In the genomic region with DNA sequence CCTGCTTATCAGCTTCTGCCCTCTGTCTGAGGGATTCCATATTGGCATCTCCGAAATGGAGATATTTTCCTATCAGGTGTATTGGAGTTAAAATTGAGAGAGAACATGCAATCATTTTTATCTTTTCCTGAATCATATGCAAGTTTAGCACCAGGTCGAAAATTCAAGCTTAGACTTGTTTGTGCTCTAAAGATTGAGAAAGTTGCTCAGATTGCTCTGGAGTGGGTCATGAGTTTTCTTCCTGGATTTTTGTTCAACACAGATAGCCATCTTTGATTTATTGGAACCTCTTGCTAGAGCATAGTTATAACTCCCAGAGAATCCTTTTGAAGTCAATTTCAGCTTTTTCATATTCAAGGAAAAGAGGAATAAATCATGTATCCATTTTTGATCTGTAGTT, we compare ENCODE assay signal across 21 cellular contexts.
"Had no signal": no experiment of that assay in that cellular context is flagged by ENCODE, and none has a peak within 500 bp of the region (broad histone marks: within the 10 kb centered on the region; RNA-seq: fewer than 3 reads in every experiment).

No MANE protein-coding gene starts in this region.

- H3K27ac ChIP-seq: left ventricle myocardium inferior, neutrophil, right atrium auricular region, thyroid gland had no signal

- H3K27ac Mint-ChIP-seq: activated CD4-positive, alpha-beta T cell treated with anti-CD3 and anti-CD28 coated beads, Interleukin-2, amount 10 ng/mL, durations not matched to agents 24 days and 14 days; activated CD8-positive, alpha-beta T cell treated with anti-CD3 and anti-CD28 coated beads for 36 hours; activated naive CD8-positive, alpha-beta T cell treated with anti-CD3 and anti-CD28 coated beads for 36 hours; activated T-helper 17 cell treated with anti-CD3 and anti-CD28 coated beads, Interleukin-2, amount 50 U/mL, for 72 hours; effector memory CD8-positive, alpha-beta T cell; memory B cell; naive thymus-derived CD8-positive, alpha-beta T cell had no signal

- H3K36me3 Mint-ChIP-seq: activated naive CD8-positive, alpha-beta T cell treated with anti-CD3 and anti-CD28 coated beads for 36 hours; memory B cell; naive thymus-derived CD8-positive, alpha-beta T cell had no signal

- H3K9me3 ChIP-seq: left ventricle myocardium inferior, neutrophil, right atrium auricular region, thyroid gland had no signal

- DNase-seq: activated CD4-positive, alpha-beta T cell treated with anti-CD3 and anti-CD28 coated beads, Interleukin-2, amount 10 ng/mL, durations not matched to agents 24 days and 14 days; activated CD8-positive, alpha-beta T cell treated with anti-CD3 and anti-CD28 coated beads for 36 hours; activated naive CD4-positive, alpha-beta T cell; activated naive CD8-positive, alpha-beta T cell treated with anti-CD3 and anti-CD28 coated beads for 36 hours; activated T-cell treated with anti-CD3 and anti-CD28 coated beads, Interleukin-2, amount 50 U/mL, for 1 hour; amygdala; caudate nucleus; effector memory CD8-positive, alpha-beta T cell; foreskin melanocyte; glutamatergic neuron; left ventricle myocardium inferior; naive thymus-derived CD8-positive, alpha-beta T cell; posterior cingulate gyrus; stimulated activated CD4-positive, alpha-beta T cell treated with anti-CD3 and anti-CD28 coated beads, Interleukin-2, amount 100 ng/mL, for 24 hours; stimulated activated naive CD4-positive, alpha-beta T cell treated with Interleukin-2 at 50 U/mL for 16 hours; T1000; thyroid gland had no signal

- H3K9me3 Mint-ChIP-seq: activated naive CD8-positive, alpha-beta T cell treated with anti-CD3 and anti-CD28 coated beads for 36 hours; memory B cell had no signal

- ATAC-seq: activated CD8-positive, alpha-beta T cell treated with anti-CD3 and anti-CD28 coated beads for 36 hours; activated T-helper 17 cell treated with anti-CD3 and anti-CD28 coated beads, Interleukin-2, amount 50 U/mL, for 72 hours; effector memory CD8-positive, alpha-beta T cell; naive thymus-derived CD8-positive, alpha-beta T cell had no signal

- H3K4me3 Mint-ChIP-seq: activated CD4-positive, alpha-beta T cell treated with anti-CD3 and anti-CD28 coated beads, Interleukin-2, amount 10 ng/mL, durations not matched to agents 24 days and 14 days; activated CD8-positive, alpha-beta T cell treated with anti-CD3 and anti-CD28 coated beads for 36 hours; activated naive CD8-positive, alpha-beta T cell treated with anti-CD3 and anti-CD28 coated beads for 36 hours; activated T-helper 17 cell treated with anti-CD3 and anti-CD28 coated beads, Interleukin-2, amount 50 U/mL, for 72 hours; effector memory CD8-positive, alpha-beta T cell; memory B cell; naive thymus-derived CD8-positive, alpha-beta T cell had no signal

- H3K4me1 ChIP-seq: left ventricle myocardium inferior, right atrium auricular region, thyroid gland had no signal

- H3K27me3 ChIP-seq: neutrophil, right atrium auricular region, thyroid gland had no signal

- H3K36me3 ChIP-seq: left ventricle myocardium inferior, neutrophil, right atrium auricular region, thyroid gland had no signal

- H3K4me1 Mint-ChIP-seq: activated CD4-positive, alpha-beta T cell treated with anti-CD3 and anti-CD28 coated beads, Interleukin-2, amount 10 ng/mL, durations not matched to agents 24 days and 14 days; activated naive CD8-positive, alpha-beta T cell treated with anti-CD3 and anti-CD28 coated beads for 36 hours; activated T-helper 17 cell treated with anti-CD3 and anti-CD28 coated beads, Interleukin-2, amount 50 U/mL, for 72 hours; memory B cell; naive thymus-derived CD8-positive, alpha-beta T cell had no signal

- H3K27me3 Mint-ChIP-seq: activated CD4-positive, alpha-beta T cell treated with anti-CD3 and anti-CD28 coated beads, Interleukin-2, amount 10 ng/mL, durations not matched to agents 24 days and 14 days; activated CD8-positive, alpha-beta T cell treated with anti-CD3 and anti-CD28 coated beads for 36 hours; activated naive CD8-positive, alpha-beta T cell treated with anti-CD3 and anti-CD28 coated beads for 36 hours; activated T-helper 17 cell treated with anti-CD3 and anti-CD28 coated beads, Interleukin-2, amount 50 U/mL, for 72 hours; effector memory CD8-positive, alpha-beta T cell; naive thymus-derived CD8-positive, alpha-beta T cell had no signal

- H3K4me3 ChIP-seq: left ventricle myocardium inferior, right atrium auricular region, thyroid gland had no signal
